ENCODE assay signal across 37 cellular contexts in the genomic region with DNA sequence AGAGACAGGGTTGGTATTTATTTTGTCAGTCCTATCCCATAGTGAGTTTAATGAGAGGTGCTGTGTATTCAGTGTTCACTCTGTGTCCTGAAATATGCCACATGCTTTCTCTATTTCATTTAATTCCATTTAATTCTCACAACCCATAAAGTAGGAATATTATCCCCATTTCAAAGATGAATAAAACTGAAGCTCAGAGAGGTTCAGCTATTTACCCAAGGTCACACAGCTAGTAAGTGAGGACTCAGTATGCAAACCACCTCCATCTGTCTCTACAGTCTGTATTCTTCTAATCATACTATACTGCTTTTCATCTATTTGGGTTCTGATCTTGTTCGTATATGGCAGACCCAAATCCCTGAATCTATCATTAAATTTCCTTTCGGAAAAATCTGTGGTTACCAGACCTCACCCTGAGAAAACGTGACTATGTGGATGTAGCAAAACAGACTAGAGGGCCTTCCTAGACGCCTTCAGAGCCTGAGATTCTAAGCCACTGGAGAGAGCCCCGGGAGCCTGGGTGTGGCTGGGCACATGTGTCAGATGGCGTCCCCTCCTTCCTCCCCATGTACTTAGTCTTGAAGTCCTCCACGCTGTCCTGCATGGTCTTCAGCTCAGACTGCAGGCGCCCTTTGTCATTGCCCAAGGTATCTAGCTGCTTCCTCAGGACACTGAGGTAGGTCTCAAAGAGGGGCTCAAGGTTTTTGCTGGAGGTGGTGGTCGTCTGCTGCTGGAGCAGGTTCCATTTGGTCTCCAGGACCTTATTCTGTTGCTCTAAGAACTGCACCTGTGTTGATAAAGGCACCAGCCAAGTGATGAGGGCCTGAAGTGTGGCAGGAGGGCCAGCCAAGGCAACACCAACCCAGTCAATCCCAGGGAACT. TPM values are rescaled to one million over a fixed set of nuclear protein-coding genes. Genes with fewer than 3 reads are reported as not detected.
"Had no signal": no experiment of that assay in that cellular context is flagged by ENCODE, and none has a peak within 500 bp of the region (broad histone marks: within the 10 kb centered on the region; RNA-seq: fewer than 3 reads in every experiment).

No MANE protein-coding gene starts in this region.

- ATAC-seq: activated CD4-positive, alpha-beta T cell treated with anti-CD3 and anti-CD28 coated beads for 36 hours; activated CD8-positive, alpha-beta memory T cell treated with anti-CD3 and anti-CD28 coated beads, Interleukin-2, amount 10 ng/mL, durations not matched to agents 7 days and 5 days; activated CD8-positive, alpha-beta T cell treated with anti-CD3 and anti-CD28 coated beads, Interleukin-2, amount 10 ng/mL, durations not matched to agents 7 days and 5 days; activated naive CD8-positive, alpha-beta T cell treated with anti-CD3 and anti-CD28 coated beads, Interleukin-2, amount 50 U/mL, for 24 hours; body of pancreas; esophagus mucosa; foreskin keratinocyte; gastrocnemius medialis; heart left ventricle had no signal

- FAIRE-seq: endometrium, endothelial cell of umbilical vein had no signal

- DNase-seq: activated CD4-positive, alpha-beta memory T cell treated with anti-CD3 and anti-CD28 coated beads for 36 hours; activated CD4-positive, alpha-beta T cell treated with anti-CD3 and anti-CD28 coated beads for 36 hours; activated CD4-positive, alpha-beta T cell treated with anti-CD3 and anti-CD28 coated beads, Interleukin-2, amount 10 ng/mL, durations not matched to agents 24 days and 14 days; activated CD4-positive, CD25-positive, alpha-beta regulatory T cell; activated CD4-positive, CD25-positive, alpha-beta regulatory T cell treated with anti-CD3 and anti-CD28 coated beads, Interleukin-2, amount 50 U/mL, for 72 hours; activated CD8-positive, alpha-beta memory T cell treated with anti-CD3 and anti-CD28 coated beads, Interleukin-2, amount 10 ng/mL, durations not matched to agents 7 days and 5 days; activated CD8-positive, alpha-beta memory T cell treated with anti-CD3 and anti-CD28 coated beads, Interleukin-2, amount 50 U/mL, for 4 hours; activated CD8-positive, alpha-beta T cell treated with anti-CD3 and anti-CD28 coated beads, Interleukin-2, amount 10 ng/mL, durations not matched to agents 7 days and 5 days; activated effector memory CD4-positive, alpha-beta T cell treated with anti-CD3 and anti-CD28 coated beads, Interleukin-2, amount 50 U/mL, for 16 hours; activated naive CD4-positive, alpha-beta T cell treated with anti-CD3 and anti-CD28 coated beads for 36 hours; activated naive CD8-positive, alpha-beta T cell treated with anti-CD3 and anti-CD28 coated beads for 36 hours; activated naive CD8-positive, alpha-beta T cell treated with anti-CD3 and anti-CD28 coated beads, Interleukin-2, amount 50 U/mL, for 24 hours; activated T-cell treated with anti-CD3 and anti-CD28 coated beads, Interleukin-2, amount 50 U/mL, for 1 hour; activated T-cell treated with anti-CD3 and anti-CD28 coated beads, Interleukin-2, amount 50 U/mL, for 48 hours; adrenal gland; amygdala; aorta; body of pancreas; central memory CD4-positive, alpha-beta T cell; cerebellar nuclear complex; colonic mucosa; effector CD8-positive, alpha-beta T cell; foreskin keratinocyte; gastrocnemius medialis; glutamatergic neuron; heart left ventricle; T-helper 2 cell had no signal

- H3K27me3 ChIP-seq: adrenal gland, body of pancreas, colonic mucosa, gastrocnemius medialis had no signal

- H3K36me3 ChIP-seq: adrenal gland, cardiac muscle cell, colonic mucosa, gastrocnemius medialis, heart left ventricle had no signal

- H3K4me1 ChIP-seq: adrenal gland, colonic mucosa, foreskin keratinocyte, gastrocnemius medialis, heart left ventricle had no signal

- H3K9me3 ChIP-seq: adrenal gland, body of pancreas, colonic mucosa, gastrocnemius medialis, heart left ventricle had no signal

- H3K4me3 ChIP-seq: adrenal gland, body of pancreas, cardiac muscle cell, colonic mucosa, gastrocnemius medialis, heart left ventricle had no signal

- H3K27ac ChIP-seq: adrenal gland, body of pancreas, cardiac muscle cell, colonic mucosa, epithelial cell of prostate, foreskin keratinocyte, gastrocnemius medialis, heart left ventricle had no signal

RNA-seq across cellular contexts. Expression of a gene that starts 2.5 kb away (rescaled TPM):
- total RNA-seq: activated CD4-positive, alpha-beta memory T cell treated with anti-CD3 and anti-CD28 coated beads for 36 hours; activated CD4-positive, alpha-beta T cell treated with anti-CD3 and anti-CD28 coated beads for 36 hours; activated CD4-positive, alpha-beta T cell treated with anti-CD3 and anti-CD28 coated beads, Interleukin-2, amount 10 ng/mL, durations not matched to agents 24 days and 14 days; activated CD8-positive, alpha-beta memory T cell treated with anti-CD3 and anti-CD28 coated beads for 36 hours; activated CD8-positive, alpha-beta memory T cell treated with anti-CD3 and anti-CD28 coated beads, Interleukin-2, amount 10 ng/mL, durations not matched to agents 7 days and 5 days; activated CD8-positive, alpha-beta T cell treated with anti-CD3 and anti-CD28 coated beads, Interleukin-2, amount 10 ng/mL, durations not matched to agents 7 days and 5 days; activated naive CD4-positive, alpha-beta T cell treated with anti-CD3 and anti-CD28 coated beads for 36 hours; activated T-helper 1 cell treated with anti-CD3 and anti-CD28 coated beads, Interleukin-12 subunit alpha, Interleukin-12 subunit beta, Interleukin-2, Interleukin-4 antibody, amounts not matched to agents 30 ng/mL and 10 ng/mL and 1 ng/mL, durations not matched to agents 14 hours and 24 hours and 36 hours; activated T-helper 2 cell treated with anti-CD3 and anti-CD28 coated beads, Interferon-gamma antibody, Interleukin-2, Interleukin-4, amounts not matched to agents 10 μg/mL and 5 μg/mL and 100 μg/mL, durations not matched to agents 14 hours and 24 hours and 36 hours; aorta; cardiac muscle cell; colonic mucosa; dermis microvascular lymphatic vessel endothelial cell; endothelial cell of umbilical vein; gastrocnemius medialis; heart left ventricle; T-helper 1 cell treated with Interleukin-12 subunit alpha and Interleukin-12 subunit beta and Interleukin-4 antibody, amounts not matched to agents 30 ng/mL and 1 ng/mL, for 36 hours had no signal
- polyA plus RNA-seq: cardiac muscle cell, endothelial cell of umbilical vein had no signal

RNA-seq across cellular contexts. Expression of a gene that starts 15.5 kb away (rescaled TPM):
- total RNA-seq: activated CD4-positive, alpha-beta memory T cell treated with anti-CD3 and anti-CD28 coated beads for 36 hours; activated CD4-positive, alpha-beta T cell treated with anti-CD3 and anti-CD28 coated beads for 36 hours; activated CD8-positive, alpha-beta memory T cell treated with anti-CD3 and anti-CD28 coated beads for 36 hours; activated CD8-positive, alpha-beta memory T cell treated with anti-CD3 and anti-CD28 coated beads, Interleukin-2, amount 10 ng/mL, durations not matched to agents 7 days and 5 days; activated CD8-positive, alpha-beta T cell treated with anti-CD3 and anti-CD28 coated beads, Interleukin-2, amount 10 ng/mL, durations not matched to agents 7 days and 5 days; activated naive CD4-positive, alpha-beta T cell treated with anti-CD3 and anti-CD28 coated beads for 36 hours; activated naive CD8-positive, alpha-beta T cell treated with anti-CD3 and anti-CD28 coated beads for 36 hours; activated T-helper 2 cell treated with anti-CD3 and anti-CD28 coated beads, Interferon-gamma antibody, Interleukin-2, Interleukin-4, amounts not matched to agents 10 μg/mL and 5 μg/mL and 100 μg/mL, durations not matched to agents 14 hours and 24 hours and 36 hours; adrenal gland; aorta; body of pancreas; cardiac muscle cell; colonic mucosa; dermis microvascular lymphatic vessel endothelial cell; endothelial cell of umbilical vein; foreskin keratinocyte; gastrocnemius medialis; heart left ventricle; T-helper 1 cell treated with Interleukin-12 subunit alpha and Interleukin-12 subunit beta and Interleukin-4 antibody, amounts not matched to agents 30 ng/mL and 1 ng/mL, for 36 hours had no signal
- polyA plus RNA-seq: adrenal gland, aorta, cardiac muscle cell, endothelial cell of umbilical vein, foreskin keratinocyte, heart left ventricle had no signal

RNA-seq across cellular contexts. Expression of a gene that starts 22.7 kb away (rescaled TPM):
- total RNA-seq: activated CD4-positive, alpha-beta memory T cell treated with anti-CD3 and anti-CD28 coated beads for 36 hours; activated CD4-positive, alpha-beta T cell treated with anti-CD3 and anti-CD28 coated beads, Interleukin-2, amount 10 ng/mL, durations not matched to agents 24 days and 14 days; activated CD8-positive, alpha-beta T cell treated with anti-CD3 and anti-CD28 coated beads, Interleukin-2, amount 10 ng/mL, durations not matched to agents 7 days and 5 days; activated naive CD4-positive, alpha-beta T cell treated with anti-CD3 and anti-CD28 coated beads for 36 hours; activated T-helper 1 cell treated with anti-CD3 and anti-CD28 coated beads, Interleukin-12 subunit alpha, Interleukin-12 subunit beta, Interleukin-2, Interleukin-4 antibody, amounts not matched to agents 30 ng/mL and 10 ng/mL and 1 ng/mL, durations not matched to agents 14 hours and 24 hours and 36 hours; activated T-helper 2 cell treated with anti-CD3 and anti-CD28 coated beads, Interferon-gamma antibody, Interleukin-2, Interleukin-4, amounts not matched to agents 10 μg/mL and 5 μg/mL and 100 μg/mL, durations not matched to agents 14 hours and 24 hours and 36 hours; adrenal gland; aorta; body of pancreas; cardiac muscle cell; colonic mucosa; dermis microvascular lymphatic vessel endothelial cell; endothelial cell of umbilical vein; foreskin keratinocyte; gastrocnemius medialis; heart left ventricle; T-helper 1 cell treated with Interleukin-12 subunit alpha and Interleukin-12 subunit beta and Interleukin-4 antibody, amounts not matched to agents 30 ng/mL and 1 ng/mL, for 36 hours had no signal
- polyA plus RNA-seq: aorta, cardiac muscle cell, endothelial cell of umbilical vein, foreskin keratinocyte had no signal

RNA-seq across cellular contexts. Expression of a gene that starts 34.3 kb away (rescaled TPM):
- total RNA-seq: activated CD4-positive, alpha-beta memory T cell treated with anti-CD3 and anti-CD28 coated beads for 36 hours; activated CD4-positive, alpha-beta T cell treated with anti-CD3 and anti-CD28 coated beads for 36 hours; activated CD4-positive, alpha-beta T cell treated with anti-CD3 and anti-CD28 coated beads, Interleukin-2, amount 10 ng/mL, durations not matched to agents 24 days and 14 days; activated CD8-positive, alpha-beta memory T cell treated with anti-CD3 and anti-CD28 coated beads for 36 hours; activated CD8-positive, alpha-beta memory T cell treated with anti-CD3 and anti-CD28 coated beads, Interleukin-2, amount 10 ng/mL, durations not matched to agents 7 days and 5 days; activated CD8-positive, alpha-beta T cell treated with anti-CD3 and anti-CD28 coated beads, Interleukin-2, amount 10 ng/mL, durations not matched to agents 7 days and 5 days; activated naive CD4-positive, alpha-beta T cell treated with anti-CD3 and anti-CD28 coated beads for 36 hours; activated naive CD8-positive, alpha-beta T cell treated with anti-CD3 and anti-CD28 coated beads for 36 hours; activated T-helper 1 cell treated with anti-CD3 and anti-CD28 coated beads, Interleukin-12 subunit alpha, Interleukin-12 subunit beta, Interleukin-2, Interleukin-4 antibody, amounts not matched to agents 30 ng/mL and 10 ng/mL and 1 ng/mL, durations not matched to agents 14 hours and 24 hours and 36 hours; activated T-helper 2 cell treated with anti-CD3 and anti-CD28 coated beads, Interferon-gamma antibody, Interleukin-2, Interleukin-4, amounts not matched to agents 10 μg/mL and 5 μg/mL and 100 μg/mL, durations not matched to agents 14 hours and 24 hours and 36 hours; adrenal gland; aorta; body of pancreas; cardiac muscle cell; colonic mucosa; dermis microvascular lymphatic vessel endothelial cell; endothelial cell of umbilical vein; foreskin keratinocyte; gastrocnemius medialis; heart left ventricle; T-helper 1 cell treated with Interleukin-12 subunit alpha and Interleukin-12 subunit beta and Interleukin-4 antibody, amounts not matched to agents 30 ng/mL and 1 ng/mL, for 36 hours had no signal
- polyA plus RNA-seq: adrenal gland, aorta, cardiac muscle cell, endothelial cell of umbilical vein, heart left ventricle had no signal

RNA-seq across cellular contexts. Expression of a gene that starts 37.4 kb away (rescaled TPM):
- total RNA-seq: activated CD4-positive, alpha-beta memory T cell treated with anti-CD3 and anti-CD28 coated beads for 36 hours; activated CD4-positive, alpha-beta T cell treated with anti-CD3 and anti-CD28 coated beads for 36 hours; activated CD4-positive, alpha-beta T cell treated with anti-CD3 and anti-CD28 coated beads, Interleukin-2, amount 10 ng/mL, durations not matched to agents 24 days and 14 days; activated CD8-positive, alpha-beta memory T cell treated with anti-CD3 and anti-CD28 coated beads for 36 hours; activated CD8-positive, alpha-beta memory T cell treated with anti-CD3 and anti-CD28 coated beads, Interleukin-2, amount 10 ng/mL, durations not matched to agents 7 days and 5 days; activated CD8-positive, alpha-beta T cell treated with anti-CD3 and anti-CD28 coated beads, Interleukin-2, amount 10 ng/mL, durations not matched to agents 7 days and 5 days; activated naive CD4-positive, alpha-beta T cell treated with anti-CD3 and anti-CD28 coated beads for 36 hours; activated naive CD8-positive, alpha-beta T cell treated with anti-CD3 and anti-CD28 coated beads for 36 hours; activated T-helper 1 cell treated with anti-CD3 and anti-CD28 coated beads, Interleukin-12 subunit alpha, Interleukin-12 subunit beta, Interleukin-2, Interleukin-4 antibody, amounts not matched to agents 30 ng/mL and 10 ng/mL and 1 ng/mL, durations not matched to agents 14 hours and 24 hours and 36 hours; activated T-helper 2 cell treated with anti-CD3 and anti-CD28 coated beads, Interferon-gamma antibody, Interleukin-2, Interleukin-4, amounts not matched to agents 10 μg/mL and 5 μg/mL and 100 μg/mL, durations not matched to agents 14 hours and 24 hours and 36 hours; adrenal gland; aorta; body of pancreas; cardiac muscle cell; colonic mucosa; dermis microvascular lymphatic vessel endothelial cell; endothelial cell of umbilical vein; gastrocnemius medialis; heart left ventricle; T-helper 1 cell treated with Interleukin-12 subunit alpha and Interleukin-12 subunit beta and Interleukin-4 antibody, amounts not matched to agents 30 ng/mL and 1 ng/mL, for 36 hours had no signal
- polyA plus RNA-seq: cardiac muscle cell, endothelial cell of umbilical vein had no signal
